7 cellular contexts compared by ENCODE assay signal in the genomic region with DNA sequence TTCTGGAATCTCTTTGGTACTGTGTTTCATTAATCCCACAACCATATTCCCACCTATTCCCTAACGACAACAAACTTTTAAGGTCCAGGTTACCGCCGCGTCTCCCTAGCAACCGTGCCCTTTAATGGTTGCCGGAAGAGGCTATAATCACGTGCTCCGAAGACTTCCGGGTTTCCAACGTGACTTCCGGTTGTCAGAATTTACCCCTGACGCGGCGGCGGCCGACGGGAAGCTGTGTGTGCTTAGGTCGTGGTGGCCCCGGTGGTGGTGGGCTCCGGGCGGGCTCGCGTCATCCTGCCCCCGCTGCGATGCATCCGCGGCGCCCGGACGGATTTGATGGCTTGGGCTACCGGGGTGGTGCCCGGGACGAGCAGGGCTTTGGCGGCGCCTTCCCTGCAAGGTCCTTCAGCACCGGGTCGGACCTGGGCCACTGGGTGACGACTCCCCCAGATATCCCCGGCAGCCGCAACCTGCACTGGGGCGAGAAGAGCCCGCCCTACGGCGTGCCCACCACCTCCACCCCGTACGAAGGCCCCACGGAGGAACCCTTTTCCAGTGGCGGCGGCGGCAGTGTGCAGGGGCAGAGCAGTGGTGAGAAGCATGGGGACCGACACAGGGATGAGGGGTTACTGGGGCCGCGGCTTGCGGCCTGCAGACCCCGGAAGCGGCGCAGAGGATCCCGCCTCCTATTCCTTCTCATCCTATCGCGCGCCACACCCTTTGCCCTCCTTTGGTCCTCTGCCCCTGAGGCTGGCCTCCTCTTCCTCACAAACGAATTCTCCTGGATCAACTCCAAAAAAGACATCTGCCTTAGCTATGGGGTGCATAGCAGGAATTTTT.
DNase-seq lines count a peak whose midpoint lies in the region; ATAC-seq and TF ChIP-seq lines count a peak whose summit lies in the region.

A gene (plus strand): TSS at position 196 of the 840 bp plus-strand sequence. CDS start 113 bp downstream, at position 309.

- ATAC-seq in GM18502 (IDR thresholded peaks at IDR 0.05; ENCODE audit: poor library complexity, unreplicated experiment) (peak; percentile 95), HG02943 (IDR thresholded peaks at IDR 0.05; ENCODE audit: low read depth, unreplicated experiment) (peak; percentile 98)

- DNase-seq in NCI-H1930 (lab: John Stamatoyannopoulos, UW), result peak; percentile 75 to 79
- peak; percentile 78 for DNase-seq in T-helper 9 cell
- peak; percentile 94 for DNase-seq in astrocyte of the hippocampus (ENCODE audit: low read depth, low spot score)
- DNase-seq in hippocampal formation (lab: John Stamatoyannopoulos, UW), result peak; percentile 80 to 81
- peak; percentile 57 for DNase-seq in retinal pigment epithelial cell (ENCODE audit: low read depth)

- H3K4me3 ChIP-seq in retinal pigment epithelial cell (ENCODE audit: low read length), result peak within 1 kb of the TSS; percentile 96

- no peak for TF ChIP-seq CTCF in retinal pigment epithelial cell (conservative IDR thresholded peaks at IDR 0.05; ENCODE audit: low read depth, low read length)

Comparison
In these comparisons a context has a peak if more than half of its experiments do, and no peak if none do; other contexts are left out.
1. Peak in every context shown above with its lines: DNase-seq, ATAC-seq and H3K4me3 ChIP-seq.